14 cellular contexts compared by ENCODE assay signal in the genomic region with DNA sequence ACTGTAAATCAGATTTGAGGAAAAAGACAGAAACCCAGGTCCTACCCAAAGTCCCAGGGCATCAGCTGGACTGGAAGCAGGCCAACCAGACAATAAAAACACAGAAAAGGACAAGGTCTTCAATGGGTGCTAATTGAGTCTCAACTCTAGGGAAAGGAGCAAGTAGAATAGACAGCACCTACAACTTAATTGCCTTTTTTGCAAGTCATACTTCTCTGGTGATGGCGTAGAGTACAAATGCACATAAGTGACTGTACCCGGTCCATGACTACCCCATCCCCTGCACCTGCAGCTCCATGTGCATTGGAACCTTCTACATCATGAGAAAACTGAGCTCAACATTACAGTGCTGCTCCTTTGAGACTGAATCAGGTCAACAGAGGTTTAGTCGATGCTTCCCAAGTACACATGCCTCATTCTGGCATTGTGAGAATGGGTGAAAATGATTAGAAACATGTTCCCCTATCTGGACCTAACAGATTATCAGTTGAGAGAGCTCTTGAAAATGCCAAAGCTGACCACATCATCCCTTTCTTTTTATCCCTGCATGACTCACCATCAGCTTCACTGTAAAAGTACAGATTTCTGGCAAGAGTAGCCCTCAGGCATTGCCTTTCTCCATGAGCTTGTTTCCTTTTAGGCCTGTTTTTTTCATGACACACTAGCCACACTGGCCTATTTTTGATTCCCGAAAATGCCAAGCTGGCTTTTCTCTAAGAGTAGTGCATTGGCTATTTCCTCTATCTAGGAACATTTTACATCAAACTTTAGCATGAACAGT.
DNase-seq lines count a peak whose midpoint lies in the region; ATAC-seq, FAIRE-seq and TF ChIP-seq lines count a peak whose summit lies in the region.
"Had no signal": no experiment of that assay in that cellular context is flagged by ENCODE, and none has a peak within 500 bp of the region (broad histone marks: within the 10 kb centered on the region; RNA-seq: fewer than 3 reads in every experiment).

No MANE protein-coding gene starts in this region.

- peaks cover 36% of the 10 kb centered on the region for H3K27me3 Mint-ChIP-seq in Calu3 (ENCODE audit: unreplicated experiment)
- H3K27me3 Mint-ChIP-seq in activated T-cell treated with anti-CD3 and anti-CD28 coated beads, Interleukin-2, amount 50 U/mL, for 72 hours (ENCODE audit: low read depth) = no peaks in the 10 kb centered on the region
- H3K27me3 Mint-ChIP-seq: activated CD4-positive, alpha-beta T cell treated with anti-CD3 and anti-CD28 coated beads, Interleukin-2, amount 10 ng/mL, durations not matched to agents 7 days and 5 days had no signal

- H3K9ac ChIP-seq in HepG2 (ENCODE audit: insufficient read depth, low read depth, low read length) = no peak overlapping the region
- H3K9ac ChIP-seq: KMS-11 had no signal

- H3K4me2 ChIP-seq in HepG2 (ENCODE audit: low read depth, low read length) = no peak overlapping the region
- H3K4me2 ChIP-seq: KMS-11 had no signal

- H3K36me3 Mint-ChIP-seq in Calu3 (ENCODE audit: insufficient read depth, unreplicated experiment) = no peaks in the 10 kb centered on the region
- no peaks in the 10 kb centered on the region for H3K36me3 Mint-ChIP-seq in activated T-cell treated with anti-CD3 and anti-CD28 coated beads, Interleukin-2, amount 50 U/mL, for 72 hours (ENCODE audit: insufficient read depth in 2 of 2)
- H3K36me3 Mint-ChIP-seq: brain had no signal

- TF ChIP-seq EP300 in HepG2 (IDR thresholded peaks at IDR 0.05; ENCODE audit: low read depth in 2 of 2, low read length in 2 of 2) = no peak
- TF ChIP-seq EP300 in HepG2 (CRISPR knock-in tag; IDR thresholded peaks at IDR 0.05; ENCODE audit: borderline replicate concordance) = no peak

- H3K4me1 Mint-ChIP-seq in Calu3 (ENCODE audit: low read depth, unreplicated experiment) = no peaks in the 10 kb centered on the region
- no peaks in the 10 kb centered on the region for H3K4me1 Mint-ChIP-seq in activated T-cell treated with anti-CD3 and anti-CD28 coated beads, Interleukin-2, amount 50 U/mL, for 72 hours (ENCODE audit: low read depth)
- H3K4me1 Mint-ChIP-seq: activated CD4-positive, alpha-beta T cell treated with anti-CD3 and anti-CD28 coated beads, Interleukin-2, amount 10 ng/mL, durations not matched to agents 7 days and 5 days; brain had no signal

- no peak overlapping the region for H3K4me3 Mint-ChIP-seq in Calu3 (ENCODE audit: low read depth, unreplicated experiment)
- H3K4me3 Mint-ChIP-seq in activated T-cell treated with anti-CD3 and anti-CD28 coated beads, Interleukin-2, amount 50 U/mL, for 72 hours = no peak overlapping the region
- H3K4me3 Mint-ChIP-seq: activated CD4-positive, alpha-beta T cell treated with anti-CD3 and anti-CD28 coated beads, Interleukin-2, amount 10 ng/mL, durations not matched to agents 7 days and 5 days; brain had no signal

- no peaks in the 10 kb centered on the region for H4K20me1 ChIP-seq in HepG2 (ENCODE audit: insufficient read depth, low read length)

- WGBS in HepG2 (ENCODE audit: low lambda C conversion rate) = 0% methylated on average over 4 of the region's 4 CpGs
- 73% methylated on average over 3 of the region's 4 CpGs for WGBS in right lobe of liver (ENCODE audit: insufficient coverage, low coverage, low lambda C conversion rate, missing lambda C conversion rate)
- 40 to 41% methylated on average over 4 of the region's 4 CpGs for WGBS in aorta, 2 donors

- in situ Hi-C loops in HepG2 (cut with HindIII; ENCODE audit: extremely low pct_ligation_motif_present, low pct_unique_long_range_greater_than_20kb) = no loop called here
- in situ Hi-C loops in brain microvascular endothelial cell (cut with HindIII; ENCODE audit: low pct_ligation_motif_present, low sequenced_read_pairs) = no loop called here

- H3K4me3 ChIP-seq in HepG2 (replicated peaks in 1 of 3; ENCODE audit: insufficient read depth in 1 of 3, low read depth in 2 of 3, low read length in 3 of 3) (no peak overlapping the region), right lobe of liver (no peak overlapping the region), brain microvascular endothelial cell (ENCODE audit: low read depth, low read length) (no peak overlapping the region), aorta (ENCODE audit: low read length in 2 of 2) (no peak overlapping the region)
- H3K4me3 ChIP-seq in effector memory CD4-positive, alpha-beta T cell (ENCODE audit: insufficient read depth, low read depth, low read length, poor library complexity, severe bottlenecking) = no peak overlapping the region
- H3K4me3 ChIP-seq: ovary had no signal

- CTCF ChIA-PET in HepG2 (lab: Yijun Ruan, JAX; ENCODE audit: low intra/inter-chr PET ratio, low total read pairs) (no interaction called here), Calu3 (lab: Charles Lee) (no interaction called here)

- no peaks in the 10 kb centered on the region for H3K27me3 ChIP-seq in HepG2 (ENCODE audit: control insufficient read depth in 1 of 2, insufficient read depth in 2 of 2, low read length in 2 of 2)
- no peaks in the 10 kb centered on the region for H3K27me3 ChIP-seq in right lobe of liver
- no peaks in the 10 kb centered on the region for H3K27me3 ChIP-seq in brain microvascular endothelial cell (replicated peaks)
- no peaks in the 10 kb centered on the region for H3K27me3 ChIP-seq in aorta (ENCODE audit: control insufficient read depth in 1 of 2, insufficient read depth in 2 of 2, low read length in 1 of 2)
- H3K27me3 ChIP-seq in effector memory CD4-positive, alpha-beta T cell (replicated peaks; ENCODE audit: control insufficient read depth, insufficient read depth, low read length, poor library complexity, severe bottlenecking) = no peaks in the 10 kb centered on the region
- H3K27me3 ChIP-seq: ovary had no signal

- DNase-seq in HepG2 (ENCODE audit: low spot score) = no peak
- no peak for DNase-seq in right lobe of liver
- DNase-seq in brain microvascular endothelial cell = peak; percentile 70
- DNase-seq in islet precursor cell = peak; percentile 87
- no peak for DNase-seq in aorta
- no peak for DNase-seq in Calu3
- DNase-seq in effector memory CD4-positive, alpha-beta T cell = no peak
- no peak for DNase-seq in activated T-cell treated with anti-CD3 and anti-CD28 coated beads, Interleukin-2, amount 50 U/mL, for 72 hours
- DNase-seq: activated CD4-positive, alpha-beta T cell treated with anti-CD3 and anti-CD28 coated beads, Interleukin-2, amount 10 ng/mL, durations not matched to agents 7 days and 5 days; activated T-cell treated with anti-CD3 and anti-CD28 coated beads, Interleukin-2, amount 50 U/mL, for 48 hours; stimulated activated CD4-positive, alpha-beta T cell treated with anti-CD3 and anti-CD28 coated beads, Interleukin-1b, Interleukin-23, amount 100 ng/mL, for 48 hours had no signal

- no peak for TF ChIP-seq RAD21 in HepG2 (CRISPR knock-in tag; IDR thresholded peaks at IDR 0.05)

- H3K9me3 ChIP-seq in HepG2 (ENCODE audit: low read length) = peaks cover 71% of the 10 kb centered on the region
- no peaks in the 10 kb centered on the region for H3K9me3 ChIP-seq in right lobe of liver
- no peaks in the 10 kb centered on the region for H3K9me3 ChIP-seq in aorta (ENCODE audit: control insufficient read depth, low read length)
- H3K9me3 ChIP-seq in effector memory CD4-positive, alpha-beta T cell (ENCODE audit: control insufficient read depth, low read length) = no peaks in the 10 kb centered on the region
- H3K9me3 ChIP-seq: ovary had no signal

- BruUV-seq in HepG2 (replicated peaks; lab: Mats Ljungman, UMichigan) (no TSS peak), Calu3 (replicated peaks; lab: Mats Ljungman, UMichigan) (no TSS peak)

- H3K36me3 ChIP-seq in HepG2 (replicated peaks in 1 of 2; ENCODE audit: control insufficient read depth in 1 of 2, insufficient read depth in 2 of 2, low read length in 2 of 2) (no peaks in the 10 kb centered on the region), right lobe of liver (no peaks in the 10 kb centered on the region), brain microvascular endothelial cell (replicated peaks) (no peaks in the 10 kb centered on the region), aorta (ENCODE audit: control insufficient read depth in 1 of 2, insufficient read depth in 2 of 2, low read length in 1 of 2) (no peaks in the 10 kb centered on the region)
- H3K36me3 ChIP-seq in effector memory CD4-positive, alpha-beta T cell (ENCODE audit: control insufficient read depth, insufficient read depth, low read length) = no peaks in the 10 kb centered on the region
- H3K36me3 ChIP-seq: ovary had no signal

- no peak for TF ChIP-seq CTCF in HepG2 (CRISPR knock-in tag; IDR thresholded peaks at IDR 0.05)
- TF ChIP-seq CTCF in right lobe of liver (IDR thresholded peaks at IDR 0.05) = no peak
- no peak for TF ChIP-seq CTCF in brain microvascular endothelial cell (IDR thresholded peaks at IDR 0.05; ENCODE audit: low read depth, low read length, missing control alignments)
- TF ChIP-seq CTCF in Calu3 (IDR thresholded peaks at IDR 0.05; ENCODE audit: unreplicated experiment) = no peak

- intact Hi-C loops in HepG2 (cut with micrococcal nuclease; ENCODE audit: unreplicated experiment) (no loop called here), right lobe of liver (cut with DNase I) (no loop called here), aorta (cut with DNase I) (no loop called here), Calu3 (cut with micrococcal nuclease; ENCODE audit: unreplicated experiment) (no loop called here)

- FAIRE-seq in HepG2 (lab: Jason Lieb, UNC) = no peak

- H2AFZ ChIP-seq in HepG2 (ENCODE audit: low read length) = no peak overlapping the region

- no peak for ATAC-seq in HepG2
- no peak for ATAC-seq in right lobe of liver
- ATAC-seq in aorta (ENCODE audit: low FRiP score) = peak; percentile 48
- ATAC-seq in activated T-cell treated with anti-CD3 and anti-CD28 coated beads, Interleukin-2, amount 50 U/mL, for 72 hours (replicated peaks in 1 of 2) = no peak

- H3K27ac Mint-ChIP-seq in Calu3 (ENCODE audit: unreplicated experiment) = no peak overlapping the region
- H3K27ac Mint-ChIP-seq in activated T-cell treated with anti-CD3 and anti-CD28 coated beads, Interleukin-2, amount 50 U/mL, for 72 hours = no peak overlapping the region
- H3K27ac Mint-ChIP-seq: activated CD4-positive, alpha-beta T cell treated with anti-CD3 and anti-CD28 coated beads, Interleukin-2, amount 10 ng/mL, durations not matched to agents 7 days and 5 days; brain had no signal

- no peaks in the 10 kb centered on the region for H3K4me1 ChIP-seq in HepG2 (ENCODE audit: insufficient read depth, low read length)
- no peaks in the 10 kb centered on the region for H3K4me1 ChIP-seq in right lobe of liver
- H3K4me1 ChIP-seq in aorta (ENCODE audit: control insufficient read depth in 1 of 2, insufficient read depth in 2 of 2, low read length in 2 of 2) = no peaks in the 10 kb centered on the region
- H3K4me1 ChIP-seq in effector memory CD4-positive, alpha-beta T cell (ENCODE audit: control insufficient read depth, insufficient read depth, low read length, poor library complexity, severe bottlenecking) = no peaks in the 10 kb centered on the region

- no peaks in the 10 kb centered on the region for H3K79me2 ChIP-seq in HepG2 (ENCODE audit: insufficient read depth, low read length)

- POLR2A ChIA-PET in HepG2 (lab: Yijun Ruan, JAX) = no interaction called here

- no peaks in the 10 kb centered on the region for H3K9me3 Mint-ChIP-seq in Calu3 (ENCODE audit: low read depth, unreplicated experiment)
- peaks cover 2 to 4% of the 10 kb centered on the region in 2 donors for H3K9me3 Mint-ChIP-seq in activated T-cell treated with anti-CD3 and anti-CD28 coated beads, Interleukin-2, amount 50 U/mL, for 72 hours
- H3K9me3 Mint-ChIP-seq: activated CD4-positive, alpha-beta T cell treated with anti-CD3 and anti-CD28 coated beads, Interleukin-2, amount 10 ng/mL, durations not matched to agents 7 days and 5 days had no signal

- TF ChIP-seq POLR2A in HepG2 (IDR thresholded peaks at IDR 0.05; ENCODE audit: insufficient read depth in 1 of 2, low read depth in 2 of 2, low read length in 2 of 2) = no peak
- no peak for TF ChIP-seq POLR2A in right lobe of liver (IDR thresholded peaks at IDR 0.05)

- H3K27ac ChIP-seq in HepG2 (ENCODE audit: extremely low read length, insufficient read depth, low read length) (no peak overlapping the region), right lobe of liver (no peak overlapping the region), brain microvascular endothelial cell (no peak overlapping the region), aorta (ENCODE audit: low read depth in 1 of 2, low read length in 2 of 2) (no peak overlapping the region)
- no peak overlapping the region for H3K27ac ChIP-seq in effector memory CD4-positive, alpha-beta T cell (ENCODE audit: insufficient read depth, low read length, poor library complexity, severe bottlenecking)
- H3K27ac ChIP-seq: KMS-11, ovary had no signal

Comparison
In these comparisons a context has a peak if more than half of its experiments do, and no peak if none do; other contexts are left out.
1. DNase-seq: peak in brain microvascular endothelial cell (single experiment) and islet precursor cell (single experiment); none in HepG2 (single experiment), right lobe of liver (0 of 3), aorta (0 of 2), Calu3 (single experiment), effector memory CD4-positive, alpha-beta T cell (0 of 3) and activated T-cell treated with anti-CD3 and anti-CD28 coated beads, Interleukin-2, amount 50 U/mL, for 72 hours (0 of 2).